ENCODE assay signal across 19 cellular contexts in genomic region chr2:119257198-119257597, GRCh38. TPM values are rescaled to one million over a fixed set of nuclear protein-coding genes. Genes with fewer than 3 reads are reported as not detected.
"Had no signal": no experiment of that assay in that cellular context is flagged by ENCODE, and none has a peak within 500 bp of the region (broad histone marks: within the 10 kb centered on the region; RNA-seq: fewer than 3 reads in every experiment).

No MANE protein-coding gene starts in this region.

- H3K4me3 ChIP-seq: left lung, neural progenitor cell, pancreas, thyroid gland had no signal

- H3K4me2 ChIP-seq: neural progenitor cell had no signal

- H3K9me3 ChIP-seq: left lung, pancreas, thyroid gland had no signal

- H3K27me3 Mint-ChIP-seq: activated CD4-positive, alpha-beta T cell treated with anti-CD3 and anti-CD28 coated beads, Interleukin-2, amount 10 ng/mL, durations not matched to agents 7 days and 5 days; activated naive CD8-positive, alpha-beta T cell treated with anti-CD3 and anti-CD28 coated beads for 36 hours; naive thymus-derived CD4-positive, alpha-beta T cell had no signal

- H3K27ac ChIP-seq: left lung, neural progenitor cell, pancreas, thyroid gland had no signal

- H3K36me3 ChIP-seq: neural progenitor cell, pancreas, thyroid gland had no signal

- ATAC-seq: activated CD4-positive, CD25-positive, alpha-beta regulatory T cell treated with anti-CD3 and anti-CD28 coated beads, Interleukin-2, amount 50 U/mL, for 24 hours; effector memory CD8-positive, alpha-beta T cell; left lung; naive thymus-derived CD4-positive, alpha-beta T cell; pancreas had no signal

- H3K27ac Mint-ChIP-seq: activated CD4-positive, alpha-beta T cell treated with anti-CD3 and anti-CD28 coated beads, Interleukin-2, amount 10 ng/mL, durations not matched to agents 7 days and 5 days; activated naive CD8-positive, alpha-beta T cell treated with anti-CD3 and anti-CD28 coated beads for 36 hours; effector memory CD8-positive, alpha-beta T cell; naive thymus-derived CD4-positive, alpha-beta T cell; neural progenitor cell; T-helper 1 cell treated with Interleukin-12 subunit alpha and Interleukin-12 subunit beta and Interleukin-4 antibody, amounts not matched to agents 30 μg/mL and 1 μg/mL, for 36 hours had no signal

- H3K27me3 ChIP-seq: left lung, neural progenitor cell, pancreas, thyroid gland had no signal

- H3K36me3 Mint-ChIP-seq: activated naive CD8-positive, alpha-beta T cell treated with anti-CD3 and anti-CD28 coated beads for 36 hours; naive thymus-derived CD4-positive, alpha-beta T cell; neural progenitor cell had no signal

- H3K4me1 Mint-ChIP-seq: activated CD4-positive, alpha-beta T cell treated with anti-CD3 and anti-CD28 coated beads, Interleukin-2, amount 10 ng/mL, durations not matched to agents 7 days and 5 days; activated naive CD8-positive, alpha-beta T cell treated with anti-CD3 and anti-CD28 coated beads for 36 hours; naive thymus-derived CD4-positive, alpha-beta T cell had no signal

- H2AFZ ChIP-seq: neural progenitor cell had no signal

- H3K4me3 Mint-ChIP-seq: activated CD4-positive, alpha-beta T cell treated with anti-CD3 and anti-CD28 coated beads, Interleukin-2, amount 10 ng/mL, durations not matched to agents 7 days and 5 days; activated naive CD8-positive, alpha-beta T cell treated with anti-CD3 and anti-CD28 coated beads for 36 hours; effector memory CD8-positive, alpha-beta T cell; naive thymus-derived CD4-positive, alpha-beta T cell; neural progenitor cell; T-helper 1 cell treated with Interleukin-12 subunit alpha and Interleukin-12 subunit beta and Interleukin-4 antibody, amounts not matched to agents 30 μg/mL and 1 μg/mL, for 36 hours had no signal

- H3K9me3 Mint-ChIP-seq: activated CD4-positive, alpha-beta T cell treated with anti-CD3 and anti-CD28 coated beads, Interleukin-2, amount 10 ng/mL, durations not matched to agents 7 days and 5 days; activated naive CD8-positive, alpha-beta T cell treated with anti-CD3 and anti-CD28 coated beads for 36 hours; effector memory CD8-positive, alpha-beta T cell; naive thymus-derived CD4-positive, alpha-beta T cell; neural progenitor cell; T-helper 1 cell treated with Interleukin-12 subunit alpha and Interleukin-12 subunit beta and Interleukin-4 antibody, amounts not matched to agents 30 μg/mL and 1 μg/mL, for 36 hours had no signal

- DNase-seq: activated CD4-positive, alpha-beta T cell treated with anti-CD3 and anti-CD28 coated beads, Interleukin-2, amount 10 ng/mL, durations not matched to agents 7 days and 5 days; activated naive CD8-positive, alpha-beta T cell treated with anti-CD3 and anti-CD28 coated beads for 36 hours; activated T-cell treated with anti-CD3 and anti-CD28 coated beads for 4 hours; amniotic stem cell; caudate nucleus; effector memory CD8-positive, alpha-beta T cell; hippocampal formation; kidney; left lung; naive thymus-derived CD4-positive, alpha-beta T cell; pancreas; stimulated activated CD4-positive, alpha-beta T cell treated with anti-CD3 and anti-CD28 coated beads, Interleukin-12 subunit alpha, Interleukin-12 subunit beta, amount 100 ng/mL, for 4 hours; stimulated activated CD4-positive, alpha-beta T cell treated with anti-CD3 and anti-CD28 coated beads, Interleukin-1b, Interleukin-23, amount 100 ng/mL, for 48 hours; stimulated activated CD8-positive, alpha-beta memory T cell treated with anti-CD3 and anti-CD28 coated beads, Interleukin-4, amount 100 ng/mL, for 48 hours; stimulated activated naive CD4-positive, alpha-beta T cell; thyroid gland had no signal

- H3K4me1 ChIP-seq: pancreas had no signal

RNA-seq across cellular contexts. Expression of gene STEAP3, which starts 33.6 kb away (rescaled TPM):
- polyA plus RNA-seq: naive thymus-derived CD4-positive, alpha-beta T cell had no signal
